In genomic region chr9:129074106-129074505, GRCh38 we compare ENCODE assay signal across 30 cellular contexts.
"Had no signal": no experiment of that assay in that cellular context is flagged by ENCODE, and none has a peak within 500 bp of the region (broad histone marks: within the 10 kb centered on the region; RNA-seq: fewer than 3 reads in every experiment).

No MANE protein-coding gene starts in this region.

- FAIRE-seq: frontal cortex had no signal

- H3K27ac ChIP-seq: ascending aorta, breast epithelium, cardiac muscle cell, coronary artery, dorsolateral prefrontal cortex, WERI-Rb-1 had no signal

- H3K4me1 ChIP-seq: ascending aorta, breast epithelium had no signal

- H3K4me3 ChIP-seq: ascending aorta, breast epithelium, cardiac muscle cell, coronary artery, dorsolateral prefrontal cortex had no signal

- H3K9me3 ChIP-seq: ascending aorta, breast epithelium had no signal

- DNase-seq: activated CD4-positive, alpha-beta T cell treated with anti-CD3 and anti-CD28 coated beads for 36 hours; activated CD4-positive, alpha-beta T cell treated with anti-CD3 and anti-CD28 coated beads, Interleukin-2, amount 10 ng/mL, durations not matched to agents 24 days and 14 days; activated CD4-positive, alpha-beta T cell treated with anti-CD3 and anti-CD28 coated beads, Interleukin-2, amount 50 U/mL, for 48 hours; activated CD4-positive, CD25-positive, alpha-beta regulatory T cell; activated CD4-positive, CD25-positive, alpha-beta regulatory T cell treated with anti-CD3 and anti-CD28 coated beads, Interleukin-2, amount 50 U/mL, for 72 hours; activated effector memory CD4-positive, alpha-beta T cell treated with Interleukin-2 at 50 U/mL for 16 hours; activated naive CD4-positive, alpha-beta T cell treated with anti-CD3 and anti-CD28 coated beads for 36 hours; activated naive CD8-positive, alpha-beta T cell treated with anti-CD3 and anti-CD28 coated beads for 36 hours; activated T-cell treated with anti-CD3 and anti-CD28 coated beads, Interleukin-2, amount 50 U/mL, for 1 hour; dorsolateral prefrontal cortex; effector memory CD4-positive, alpha-beta T cell; endodermal cell; foreskin fibroblast; head of caudate nucleus; hippocampal formation; T1000; WERI-Rb-1 had no signal

- H3K27me3 Mint-ChIP-seq: activated CD4-positive, alpha-beta T cell treated with anti-CD3 and anti-CD28 coated beads for 36 hours; activated CD4-positive, alpha-beta T cell treated with anti-CD3 and anti-CD28 coated beads, Interleukin-2, amount 10 ng/mL, durations not matched to agents 24 days and 14 days; activated naive CD4-positive, alpha-beta T cell treated with anti-CD3 and anti-CD28 coated beads, Interleukin-2, amount 50 U/mL, for 24 hours; activated naive CD8-positive, alpha-beta T cell treated with anti-CD3 and anti-CD28 coated beads for 36 hours; activated T-helper 17 cell treated with anti-CD3 and anti-CD28 coated beads, Interleukin-2, amount 50 U/mL, for 72 hours; brain; central memory CD8-positive, alpha-beta T cell; dendritic cell treated with granulocyte-macrophage colony-stimulating factor and Interleukin-4, amounts not matched to agents 40 ng/mL and 50 ng/mL, for 4 days had no signal

- H3K27ac Mint-ChIP-seq: activated CD4-positive, alpha-beta T cell treated with anti-CD3 and anti-CD28 coated beads for 36 hours; activated CD4-positive, alpha-beta T cell treated with anti-CD3 and anti-CD28 coated beads, Interleukin-2, amount 10 ng/mL, durations not matched to agents 24 days and 14 days; activated naive CD4-positive, alpha-beta T cell treated with anti-CD3 and anti-CD28 coated beads for 36 hours; activated naive CD4-positive, alpha-beta T cell treated with anti-CD3 and anti-CD28 coated beads, Interleukin-2, amount 50 U/mL, for 24 hours; activated naive CD8-positive, alpha-beta T cell treated with anti-CD3 and anti-CD28 coated beads for 36 hours; brain; dendritic cell treated with granulocyte-macrophage colony-stimulating factor and Interleukin-4, amounts not matched to agents 40 ng/mL and 50 ng/mL, for 4 days; T-helper 2 cell treated with Interferon-gamma antibody and Interleukin-4, amounts not matched to agents 5 μg/mL and 100 μg/mL, for 36 hours had no signal

- H3K36me3 Mint-ChIP-seq: activated naive CD4-positive, alpha-beta T cell treated with anti-CD3 and anti-CD28 coated beads, Interleukin-2, amount 50 U/mL, for 24 hours; brain had no signal

- ATAC-seq: activated CD4-positive, alpha-beta T cell treated with anti-CD3 and anti-CD28 coated beads for 36 hours; esophagus mucosa had no signal

- H3K9me3 Mint-ChIP-seq: activated CD4-positive, alpha-beta T cell treated with anti-CD3 and anti-CD28 coated beads, Interleukin-2, amount 10 ng/mL, durations not matched to agents 24 days and 14 days; activated naive CD4-positive, alpha-beta T cell treated with anti-CD3 and anti-CD28 coated beads for 36 hours; activated naive CD4-positive, alpha-beta T cell treated with anti-CD3 and anti-CD28 coated beads, Interleukin-2, amount 50 U/mL, for 24 hours; activated naive CD8-positive, alpha-beta T cell treated with anti-CD3 and anti-CD28 coated beads for 36 hours; activated T-helper 17 cell treated with anti-CD3 and anti-CD28 coated beads, Interleukin-2, amount 50 U/mL, for 72 hours; brain; central memory CD8-positive, alpha-beta T cell; dendritic cell treated with granulocyte-macrophage colony-stimulating factor and Interleukin-4, amounts not matched to agents 40 ng/mL and 50 ng/mL, for 4 days; endodermal cell; T-helper 1 cell treated with Interleukin-12 subunit alpha and Interleukin-12 subunit beta and Interleukin-4 antibody, amounts not matched to agents 30 μg/mL and 1 μg/mL, for 36 hours; T-helper 2 cell treated with Interferon-gamma antibody and Interleukin-4, amounts not matched to agents 5 μg/mL and 100 μg/mL, for 36 hours had no signal

- H3K36me3 ChIP-seq: breast epithelium, cardiac muscle cell had no signal

- H3K4me3 Mint-ChIP-seq: activated CD4-positive, alpha-beta T cell treated with anti-CD3 and anti-CD28 coated beads for 36 hours; activated CD4-positive, alpha-beta T cell treated with anti-CD3 and anti-CD28 coated beads, Interleukin-2, amount 10 ng/mL, durations not matched to agents 24 days and 14 days; activated naive CD4-positive, alpha-beta T cell treated with anti-CD3 and anti-CD28 coated beads for 36 hours; activated naive CD4-positive, alpha-beta T cell treated with anti-CD3 and anti-CD28 coated beads, Interleukin-2, amount 50 U/mL, for 24 hours; activated naive CD8-positive, alpha-beta T cell treated with anti-CD3 and anti-CD28 coated beads for 36 hours; brain; central memory CD8-positive, alpha-beta T cell; dendritic cell treated with granulocyte-macrophage colony-stimulating factor and Interleukin-4, amounts not matched to agents 40 ng/mL and 50 ng/mL, for 4 days; endodermal cell; T-helper 2 cell treated with Interferon-gamma antibody and Interleukin-4, amounts not matched to agents 5 μg/mL and 100 μg/mL, for 36 hours had no signal

- H3K27me3 ChIP-seq: ascending aorta, breast epithelium, cardiac muscle cell, dorsolateral prefrontal cortex had no signal
